ENCODE assay signal across 19 cellular contexts in the genomic region with DNA sequence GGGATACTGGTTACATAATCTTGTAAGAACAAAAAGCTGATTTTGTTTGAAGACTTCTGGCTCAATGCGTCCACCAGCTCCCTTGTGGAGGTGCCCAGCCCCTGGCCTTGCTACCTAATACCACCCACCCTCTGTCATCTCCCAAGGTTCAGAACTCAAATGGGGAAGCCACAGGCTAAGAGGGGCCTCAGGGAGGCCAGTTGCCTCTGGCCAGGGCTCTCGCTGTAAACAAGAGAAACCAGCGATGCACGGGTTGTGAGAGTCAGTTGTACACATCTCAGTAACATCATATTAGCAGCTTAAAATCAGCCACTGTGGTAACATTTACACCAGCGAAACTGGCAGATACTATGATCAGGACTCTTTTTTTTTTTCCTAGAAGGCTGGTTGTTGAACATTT.
A peak's percentile ranks its signal among the peaks of the same experiment; 100 is the strongest.
DNase-seq lines count a peak whose midpoint lies in the region; ATAC-seq and TF ChIP-seq lines count a peak whose summit lies in the region.
"Had no signal": no experiment of that assay in that cellular context is flagged by ENCODE, and none has a peak within 500 bp of the region (broad histone marks: within the 10 kb centered on the region; RNA-seq: fewer than 3 reads in every experiment).

No MANE protein-coding gene starts in this region.

- H3K36me3 ChIP-seq in mucosa of stomach (ENCODE audit: control insufficient read depth, insufficient read depth, low read length) = no peaks in the 10 kb centered on the region
- H3K36me3 ChIP-seq: Peyer's patch, SJSA1 had no signal

- ATAC-seq in GM19455 (IDR thresholded peaks at IDR 0.05; ENCODE audit: unreplicated experiment) (no peak), GM19452 (IDR thresholded peaks at IDR 0.05; ENCODE audit: unreplicated experiment) (no peak), GM21528 (IDR thresholded peaks at IDR 0.05; ENCODE audit: low FRiP score, unreplicated experiment) (no peak)
- ATAC-seq: K562 had no signal

- H3K9ac ChIP-seq in mucosa of stomach (ENCODE audit: low read length) = peak overlapping the region; percentile 66

- peaks cover 15% of the 10 kb centered on the region for H3K4me1 ChIP-seq in mucosa of stomach (ENCODE audit: control insufficient read depth, insufficient read depth, low read length)
- H3K4me1 ChIP-seq: Peyer's patch, SJSA1 had no signal

- no peak for TF ChIP-seq CTCF in VCaP (conservative IDR thresholded peaks at IDR 0.05)

- no peaks in the 10 kb centered on the region for H3K27me3 ChIP-seq in mucosa of stomach (ENCODE audit: control insufficient read depth, insufficient read depth, low read length)
- H3K27me3 ChIP-seq: Peyer's patch had no signal

- DNase-seq in NCI-H2196 (lab: John Stamatoyannopoulos, UW; ENCODE audit: unreplicated experiment) (peak; percentile 22), NCI-H2196 treated with DMSO at 0.1 percent for 48 hours (lab: John Stamatoyannopoulos, UW; ENCODE audit: unreplicated experiment) (no peak), NCI-H1930 (lab: John Stamatoyannopoulos, UW) (no peak)
- DNase-seq: AML-193, COR-L47, HCEC 1CT, NCI-H1092 treated with DMSO at 0.1 percent for 48 hours, NCI-H146, NCI-H2081, Peyer's patch, T-helper 2 cell had no signal

- H3K9me3 ChIP-seq in mucosa of stomach (ENCODE audit: control insufficient read depth, low read length) = no peaks in the 10 kb centered on the region
- H3K9me3 ChIP-seq: Peyer's patch, SJSA1 had no signal

- peak overlapping the region; percentile 69 for H3K27ac ChIP-seq in VCaP
- H3K27ac ChIP-seq: 22Rv1, Peyer's patch, SJSA1 had no signal

- no peak overlapping the region for H3K4me3 ChIP-seq in mucosa of stomach (ENCODE audit: low read length)
- H3K4me3 ChIP-seq: K562, Peyer's patch, SJSA1 had no signal
